1 cellular context compared by ENCODE assay signal in the genomic region with DNA sequence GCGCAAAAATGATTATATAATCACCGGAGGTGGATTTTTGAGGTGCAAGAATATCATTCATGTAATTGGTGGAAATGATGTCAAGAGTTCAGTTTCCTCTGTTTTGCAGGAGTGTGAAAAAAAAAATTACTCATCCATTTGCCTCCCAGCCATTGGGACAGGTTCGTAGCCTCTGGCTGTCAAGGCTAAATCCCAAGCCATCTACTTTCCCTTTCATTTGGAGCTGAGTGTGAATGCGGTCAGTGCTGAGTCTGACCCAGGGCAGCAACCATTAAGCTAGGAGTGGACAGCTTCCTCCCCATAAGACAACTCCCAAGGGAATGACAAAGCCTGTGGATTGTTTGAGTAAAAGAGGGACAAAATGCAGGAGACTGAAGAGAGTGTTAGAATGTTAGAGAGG.
TF ChIP-seq lines count a peak whose summit lies in the region.

No MANE protein-coding gene starts in this region.

TF ChIP-seq in HepG2, 621 proteins besides CTCF, POLR2A, EP300 and RAD21 (continued from another document):
- no peak for TF ChIP-seq ZNF142 (CRISPR knock-in tag; IDR thresholded peaks at IDR 0.05)
- no peak for TF ChIP-seq CCDC6 (CRISPR knock-in tag; IDR thresholded peaks at IDR 0.05)
- TF ChIP-seq TAF15 (IDR thresholded peaks at IDR 0.05; ENCODE audit: low read depth, low read length, poor library complexity, severe bottlenecking) = no peak
- no peak for TF ChIP-seq FOXO1 (CRISPR knock-in tag; IDR thresholded peaks at IDR 0.05)
- TF ChIP-seq SRSF1 (optimal IDR thresholded peaks at IDR 0.05; ENCODE audit: low read depth, low read length) = no peak
- TF ChIP-seq ZNF44 (CRISPR knock-in tag; IDR thresholded peaks at IDR 0.05) = no peak
- no peak for TF ChIP-seq HOXA9 (CRISPR knock-in tag; IDR thresholded peaks at IDR 0.05; ENCODE audit: borderline replicate concordance)
- no peak for TF ChIP-seq NFYC (CRISPR knock-in tag; IDR thresholded peaks at IDR 0.05)
- TF ChIP-seq SNAI1 (CRISPR knock-in tag; IDR thresholded peaks at IDR 0.05; ENCODE audit: borderline replicate concordance) = no peak
- TF ChIP-seq HNRNPL (IDR thresholded peaks at IDR 0.05; ENCODE audit: low read depth, low read length) = no peak
- no peak for TF ChIP-seq TEAD3 (CRISPR knock-in tag; optimal IDR thresholded peaks at IDR 0.05; ENCODE audit: borderline replicate concordance)
